33 cellular contexts compared by ENCODE assay signal in the genomic region with DNA sequence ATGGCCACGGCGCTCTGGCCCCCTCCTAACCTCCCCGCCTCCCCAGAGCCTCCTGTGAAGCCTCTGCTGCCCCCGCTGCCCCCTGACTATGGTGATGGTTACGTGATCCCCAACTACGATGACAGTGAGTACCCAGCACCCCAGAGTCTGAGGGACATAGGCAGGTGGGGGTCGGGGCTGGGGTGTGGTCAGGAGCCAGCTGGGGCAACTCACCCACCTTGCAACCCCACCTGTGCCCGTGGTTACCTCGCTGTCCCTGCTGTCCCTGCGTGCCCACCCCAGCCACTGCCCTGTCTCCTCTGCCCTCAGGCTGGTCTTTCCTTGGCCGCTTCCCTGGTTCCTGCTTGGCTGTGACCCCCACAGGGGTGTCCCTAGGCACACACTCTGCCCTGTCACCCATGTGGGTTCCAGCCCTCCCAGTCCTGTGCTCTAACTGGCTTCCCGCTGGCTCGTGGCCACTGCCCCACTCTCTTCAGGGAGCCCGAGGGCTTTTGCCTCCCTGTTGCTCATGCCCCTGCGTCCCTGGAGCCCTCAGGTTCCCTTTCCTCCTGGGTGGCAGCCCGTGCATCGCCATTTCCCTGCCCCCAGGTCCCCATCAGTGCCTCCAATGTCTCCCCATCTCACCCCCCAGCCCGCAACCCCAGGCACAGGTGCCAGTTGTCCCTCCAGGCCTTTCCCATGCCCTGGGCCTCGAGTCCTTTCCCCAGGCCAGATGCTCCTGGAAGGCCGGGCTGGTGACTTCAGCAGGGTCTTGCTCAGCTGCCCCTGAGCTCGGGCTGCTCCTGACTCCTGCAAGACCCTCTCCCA. TPM values are rescaled to one million over a fixed set of nuclear protein-coding genes. Genes with fewer than 3 reads are reported as not detected.
DNase-seq lines count a peak whose midpoint lies in the region; FAIRE-seq and TF ChIP-seq lines count a peak whose summit lies in the region.
"Had no signal": no experiment of that assay in that cellular context is flagged by ENCODE, and none has a peak within 500 bp of the region (broad histone marks: within the 10 kb centered on the region; RNA-seq: fewer than 3 reads in every experiment).

No MANE protein-coding gene starts in this region.

- DNase-seq in activated naive CD4-positive, alpha-beta T cell treated with Interleukin-2 at 50 U/mL for 16 hours: no peak
- no peak for DNase-seq in breast epithelium (ENCODE audit: low spot score in 2 of 2)
- no peak for DNase-seq in osteocyte (ENCODE audit: extremely low spot score, unreplicated experiment)
- no peak for DNase-seq in urothelium cell line (ENCODE audit: low spot score)
- DNase-seq in activated CD8-positive, alpha-beta memory T cell treated with anti-CD3 and anti-CD28 coated beads, Interleukin-2, amount 50 U/mL, for 48 hours: no peak
- no peak for DNase-seq in NCI-H1048 (lab: John Stamatoyannopoulos, UW)
- no peak for DNase-seq in effector memory CD4-positive, alpha-beta T cell
- DNase-seq: activated CD4-positive, alpha-beta memory T cell treated with anti-CD3 and anti-CD28 coated beads for 36 hours; activated naive CD4-positive, alpha-beta T cell treated with anti-CD3 and anti-CD28 coated beads, Interleukin-2, amount 50 U/mL, for 16 hours; amniotic stem cell; CD4-positive, alpha-beta T cell; DMS79 treated with DMSO at 0.1 percent for 48 hours; effector CD8-positive, alpha-beta T cell; GF-D8; glutamatergic neuron; GM23248; IMR-90; NCI-H1092 treated with DMSO at 0.1 percent for 48 hours; NCI-H2029 treated with DMSO at 0.1 percent for 48 hours; NCI-H524; OCI-M1; stimulated activated CD4-positive, alpha-beta T cell treated with anti-CD3 and anti-CD28 coated beads, Interleukin-12 subunit alpha, Interleukin-12 subunit beta, amount 100 ng/mL, for 4 hours; stimulated activated CD4-positive, alpha-beta T cell treated with anti-CD3 and anti-CD28 coated beads, Interleukin-2, amount 100 ng/mL, for 48 hours; T-helper 17 cell had no signal

- intact Hi-C loops in breast epithelium (cut with DNase I; ENCODE audit: low total_unique reads): no loop called here

- H3K27ac Mint-ChIP-seq in activated naive CD4-positive, alpha-beta T cell treated with anti-CD3 and anti-CD28 coated beads, Interleukin-2, amount 50 U/mL, for 24 hours: no peak overlapping the region
- no peak overlapping the region for H3K27ac Mint-ChIP-seq in osteocyte (ENCODE audit: unreplicated experiment)
- H3K27ac Mint-ChIP-seq: activated CD4-positive, alpha-beta memory T cell treated with anti-CD3 and anti-CD28 coated beads for 36 hours; CD4-positive, alpha-beta T cell; T-helper 17 cell; type B pancreatic cell had no signal

- no peaks in the 10 kb centered on the region for H3K36me3 ChIP-seq in breast epithelium
- no peaks in the 10 kb centered on the region for H3K36me3 ChIP-seq in effector memory CD4-positive, alpha-beta T cell (ENCODE audit: control insufficient read depth, insufficient read depth, low read length)
- H3K36me3 ChIP-seq: prostate gland had no signal

- no peaks in the 10 kb centered on the region for H3K27me3 ChIP-seq in breast epithelium
- peaks cover 2% of the 10 kb centered on the region for H3K27me3 ChIP-seq in effector memory CD4-positive, alpha-beta T cell (replicated peaks; ENCODE audit: control insufficient read depth, insufficient read depth, low read length, poor library complexity, severe bottlenecking)

- peaks cover 19% of the 10 kb centered on the region for H3K4me1 Mint-ChIP-seq in activated naive CD4-positive, alpha-beta T cell treated with anti-CD3 and anti-CD28 coated beads, Interleukin-2, amount 50 U/mL, for 24 hours
- H3K4me1 Mint-ChIP-seq in osteocyte (ENCODE audit: unreplicated experiment): peaks cover 36% of the 10 kb centered on the region

- no peak for TF ChIP-seq POLR2A in breast epithelium (IDR thresholded peaks at IDR 0.05)

- peak; percentile 9 for FAIRE-seq in urothelium cell line (lab: Jason Lieb, UNC)
- FAIRE-seq: A204.1, colon had no signal

- no peaks in the 10 kb centered on the region for H3K27me3 Mint-ChIP-seq in activated naive CD4-positive, alpha-beta T cell treated with anti-CD3 and anti-CD28 coated beads, Interleukin-2, amount 50 U/mL, for 24 hours
- H3K27me3 Mint-ChIP-seq in osteocyte (ENCODE audit: unreplicated experiment): no peaks in the 10 kb centered on the region

- TF ChIP-seq CTCF in breast epithelium (IDR thresholded peaks at IDR 0.05): no peak
- TF ChIP-seq CTCF in osteocyte (IDR thresholded peaks at IDR 0.05): no peak

- no peaks in the 10 kb centered on the region for H3K9me3 Mint-ChIP-seq in activated naive CD4-positive, alpha-beta T cell treated with anti-CD3 and anti-CD28 coated beads, Interleukin-2, amount 50 U/mL, for 24 hours
- H3K9me3 Mint-ChIP-seq in osteocyte (ENCODE audit: unreplicated experiment): no peaks in the 10 kb centered on the region
- H3K9me3 Mint-ChIP-seq: activated CD4-positive, alpha-beta memory T cell treated with anti-CD3 and anti-CD28 coated beads for 36 hours; CD4-positive, alpha-beta T cell; type B pancreatic cell had no signal

- peaks cover 0 to 2% of the 10 kb centered on the region in 2 donors for H3K4me1 ChIP-seq in breast epithelium
- H3K4me1 ChIP-seq in effector memory CD4-positive, alpha-beta T cell (ENCODE audit: control insufficient read depth, insufficient read depth, low read length, poor library complexity, severe bottlenecking): peaks cover 7% of the 10 kb centered on the region
- H3K4me1 ChIP-seq: prostate gland had no signal

- peak overlapping the region; percentile 30 for H3K4me3 Mint-ChIP-seq in activated naive CD4-positive, alpha-beta T cell treated with anti-CD3 and anti-CD28 coated beads, Interleukin-2, amount 50 U/mL, for 24 hours
- H3K4me3 Mint-ChIP-seq in osteocyte (ENCODE audit: unreplicated experiment): peak overlapping the region; percentile 54
- H3K4me3 Mint-ChIP-seq: activated CD4-positive, alpha-beta memory T cell treated with anti-CD3 and anti-CD28 coated beads for 36 hours; CD4-positive, alpha-beta T cell; T-helper 17 cell; type B pancreatic cell had no signal

- peaks cover 1% of the 10 kb centered on the region for H3K36me3 Mint-ChIP-seq in activated naive CD4-positive, alpha-beta T cell treated with anti-CD3 and anti-CD28 coated beads, Interleukin-2, amount 50 U/mL, for 24 hours
- peaks cover 26% of the 10 kb centered on the region for H3K36me3 Mint-ChIP-seq in osteocyte (ENCODE audit: unreplicated experiment)
- H3K36me3 Mint-ChIP-seq: activated CD4-positive, alpha-beta memory T cell treated with anti-CD3 and anti-CD28 coated beads for 36 hours; type B pancreatic cell had no signal

- H3K9me3 ChIP-seq in breast epithelium: no peaks in the 10 kb centered on the region
- no peaks in the 10 kb centered on the region for H3K9me3 ChIP-seq in effector memory CD4-positive, alpha-beta T cell (ENCODE audit: control insufficient read depth, low read length)
- H3K9me3 ChIP-seq: left lung, prostate gland had no signal

- H3K27ac ChIP-seq in breast epithelium: peak overlapping the region; percentile 87 to 98
- no peak overlapping the region for H3K27ac ChIP-seq in effector memory CD4-positive, alpha-beta T cell (ENCODE audit: insufficient read depth, low read length, poor library complexity, severe bottlenecking)
- H3K27ac ChIP-seq: GM23248, left lung, prostate gland, SK-N-MC had no signal

- peak overlapping the region in 1 of 3 donors; percentile 95 for H3K4me3 ChIP-seq in breast epithelium
- H3K4me3 ChIP-seq in effector memory CD4-positive, alpha-beta T cell (ENCODE audit: insufficient read depth, low read depth, low read length, poor library complexity, severe bottlenecking): no peak overlapping the region
- H3K4me3 ChIP-seq: GM23248, left lung, prostate gland, SK-N-MC had no signal

RNA-seq across cellular contexts. Expression of gene AEBP1, which starts 4.0 kb away (rescaled TPM):
- total RNA-seq in breast epithelium (100 to 1,000 TPM in 2 of 3 donors, 10 to 100 TPM in 1; 85.6 to 300 (median 145) TPM), osteocyte (781 and 794 TPM in 2 replicates)

RNA-seq across cellular contexts. Expression of gene POLD2, which starts 15.2 kb away (rescaled TPM):
- total RNA-seq in breast epithelium (10 to 100 TPM; 38.9 to 49.8 (median 39.7) TPM), osteocyte (59.2 and 63.0 TPM in 2 replicates)

RNA-seq across cellular contexts. Expression of gene POLM, which starts 25.8 kb away (rescaled TPM):
- total RNA-seq in breast epithelium (10 to 100 TPM; 22.4 to 44.8 (median 31.1) TPM), osteocyte (29.3 and 31.9 TPM in 2 replicates)

RNA-seq across cellular contexts. Expression of gene MYL7, which starts 33.0 kb away (rescaled TPM):
- total RNA-seq in breast epithelium (under 1 TPM in 1 of 3 donors, not detected in 2; 0.73 TPM), osteocyte (not detected in 2 replicates)
- total RNA-seq: activated CD4-positive, alpha-beta memory T cell treated with anti-CD3 and anti-CD28 coated beads for 36 hours; CD4-positive, alpha-beta T cell; epithelial cell of proximal tubule; GM23248; IMR-90; prostate gland; sciatic nerve; T-helper 17 cell had no signal

RNA-seq across cellular contexts. Expression of gene PGAM2, which starts 42.8 kb away (rescaled TPM):
- total RNA-seq in breast epithelium: under 1 TPM; 0.64 to 0.73 (median 0.66) TPM
- 0.97 TPM in 1 of 2 replicates, not detected in the other for total RNA-seq in osteocyte
- total RNA-seq: epithelial cell of proximal tubule, GM23248, IMR-90 had no signal
